In the genomic region with DNA sequence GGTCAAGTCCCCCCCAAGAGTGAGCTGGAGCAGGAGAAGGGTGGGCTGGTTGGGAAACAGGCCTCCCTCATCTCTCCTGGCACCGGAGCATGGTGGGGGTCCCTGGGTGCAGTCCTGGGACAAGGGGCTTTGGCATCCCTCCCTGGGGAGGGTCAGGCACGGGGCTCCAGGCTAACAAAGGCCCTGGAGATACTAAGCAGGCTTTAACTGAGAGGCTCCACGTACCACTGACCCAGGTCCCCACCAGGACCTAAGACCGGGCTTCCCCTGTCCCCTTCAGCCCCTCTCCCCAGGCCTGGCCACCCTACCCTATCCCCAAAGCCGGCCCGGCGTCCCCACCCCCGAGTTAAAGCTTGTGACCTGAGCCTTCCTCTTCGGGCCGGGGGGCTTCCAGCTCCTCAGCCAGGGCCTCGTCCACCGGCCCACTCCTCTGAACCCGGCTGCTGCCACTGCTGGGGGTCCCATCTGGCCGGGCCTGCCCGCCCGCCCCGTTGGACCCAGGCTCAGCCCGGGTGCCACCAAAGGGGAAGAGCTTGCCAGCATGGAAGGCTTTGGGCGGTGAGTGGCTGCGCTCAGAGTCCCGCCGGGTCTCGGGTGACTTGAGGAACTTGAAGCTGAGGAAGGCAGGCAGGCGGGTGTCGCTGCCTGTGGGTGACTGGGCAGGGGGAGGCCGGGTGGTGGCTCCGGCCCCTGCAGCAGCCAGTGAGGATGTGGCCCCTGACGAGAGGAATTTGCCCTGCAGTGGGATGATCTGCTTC, we compare ENCODE assay signal across 19 cellular contexts. TPM values are rescaled to one million over a fixed set of nuclear protein-coding genes. Genes with fewer than 3 reads are reported as not detected.
DNase-seq lines count a peak whose midpoint lies in the region; ATAC-seq, FAIRE-seq and TF ChIP-seq lines count a peak whose summit lies in the region.
"Had no signal": no experiment of that assay in that cellular context is flagged by ENCODE, and none has a peak within 500 bp of the region (broad histone marks: within the 10 kb centered on the region; RNA-seq: fewer than 3 reads in every experiment).

No MANE protein-coding gene starts in this region.

- in situ Hi-C loops in HepG2 (cut with HindIII; ENCODE audit: extremely low pct_ligation_motif_present, low pct_unique_long_range_greater_than_20kb), result no loop called here

- no peaks in the 10 kb centered on the region for H3K4me1 ChIP-seq in HepG2 (ENCODE audit: insufficient read depth, low read length)
- H3K4me1 ChIP-seq in right lobe of liver, result peaks cover 0 to 30% (median 10%) of the 10 kb centered on the region in 4 donors
- peaks cover 0 to 69% (median 24%) of the 10 kb centered on the region in 4 donors for H3K4me1 ChIP-seq in tibial nerve

- no peak for TF ChIP-seq RAD21 in HepG2 (CRISPR knock-in tag; IDR thresholded peaks at IDR 0.05)

- H3K36me3 ChIP-seq in HepG2 (replicated peaks in 1 of 2; ENCODE audit: control insufficient read depth in 1 of 2, insufficient read depth in 2 of 2, low read length in 2 of 2) (peaks cover 3 to 19% of the 10 kb centered on the region in 2 experiments; a peak in 2 of 5 replicates), right lobe of liver (peaks cover 0 to 12% (median 5%) of the 10 kb centered on the region in 4 donors), tibial nerve (peaks cover 0 to 74% (median 12%) of the 10 kb centered on the region in 3 donors)
- H3K36me3 ChIP-seq: uterus had no signal

- no peak overlapping the region for H3K27ac ChIP-seq in HepG2 (ENCODE audit: extremely low read length, insufficient read depth, low read length)
- no peak overlapping the region for H3K27ac ChIP-seq in right lobe of liver
- peak overlapping the region in 3 of 4 donors; percentile 45 to 84 (median 72) for H3K27ac ChIP-seq in tibial nerve
- H3K27ac ChIP-seq: epithelial cell of prostate, PC-9, uterus had no signal

- TF ChIP-seq EP300 in HepG2 (IDR thresholded peaks at IDR 0.05; ENCODE audit: low read depth in 2 of 2, low read length in 2 of 2), result no peak
- no peak for TF ChIP-seq EP300 in HepG2 (CRISPR knock-in tag; IDR thresholded peaks at IDR 0.05; ENCODE audit: borderline replicate concordance)
- TF ChIP-seq EP300 in tibial nerve (IDR thresholded peaks at IDR 0.05), result no peak

- CTCF ChIA-PET in HepG2 (lab: Yijun Ruan, JAX; ENCODE audit: low intra/inter-chr PET ratio, low total read pairs), result no interaction called here

- intact Hi-C loops in HepG2 (cut with micrococcal nuclease; ENCODE audit: unreplicated experiment), result no loop called here
- intact Hi-C loops in right lobe of liver (cut with DNase I), result no loop called here

- TF ChIP-seq POLR2A in HepG2 (IDR thresholded peaks at IDR 0.05; ENCODE audit: insufficient read depth in 1 of 2, low read depth in 2 of 2, low read length in 2 of 2), result no peak
- no peak for TF ChIP-seq POLR2A in right lobe of liver (IDR thresholded peaks at IDR 0.05)
- no peak for TF ChIP-seq POLR2A in tibial nerve (IDR thresholded peaks at IDR 0.05)

- no peaks in the 10 kb centered on the region for H3K79me2 ChIP-seq in HepG2 (ENCODE audit: insufficient read depth, low read length)

- H3K4me3 ChIP-seq in HepG2 (replicated peaks in 1 of 3; ENCODE audit: insufficient read depth in 1 of 3, low read depth in 2 of 3, low read length in 3 of 3) (no peak overlapping the region), right lobe of liver (no peak overlapping the region), tibial nerve (no peak overlapping the region)
- H3K4me3 ChIP-seq: PC-9, uterus had no signal

- TF ChIP-seq CTCF in HepG2 (CRISPR knock-in tag; IDR thresholded peaks at IDR 0.05) (no peak), right lobe of liver (IDR thresholded peaks at IDR 0.05) (no peak), tibial nerve (IDR thresholded peaks at IDR 0.05) (no peak)

- no peak overlapping the region for H2AFZ ChIP-seq in HepG2 (ENCODE audit: low read length)
- H2AFZ ChIP-seq: PC-9 had no signal

- H3K9ac ChIP-seq in HepG2 (ENCODE audit: insufficient read depth, low read depth, low read length), result no peak overlapping the region

- H3K4me2 ChIP-seq in HepG2 (ENCODE audit: low read depth, low read length), result no peak overlapping the region
- H3K4me2 ChIP-seq: PC-9 had no signal

- H3K27me3 ChIP-seq in HepG2 (ENCODE audit: control insufficient read depth in 1 of 2, insufficient read depth in 2 of 2, low read length in 2 of 2), result no peaks in the 10 kb centered on the region
- no peaks in the 10 kb centered on the region for H3K27me3 ChIP-seq in right lobe of liver
- no peaks in the 10 kb centered on the region for H3K27me3 ChIP-seq in tibial nerve

- no TSS peak for BruUV-seq in HepG2 (replicated peaks; lab: Mats Ljungman, UMichigan)

- POLR2A ChIA-PET in HepG2 (lab: Yijun Ruan, JAX), result interaction anchor here (1.0 kb wide), 1 partner anchor 8 kb away, joined by 5 read pairs; no protein-coding TSS in a partner anchor

- no peak for FAIRE-seq in HepG2 (lab: Jason Lieb, UNC)
- FAIRE-seq: keratinocyte had no signal

- H3K9me3 ChIP-seq in HepG2 (ENCODE audit: low read length) (no peaks in the 10 kb centered on the region), right lobe of liver (no peaks in the 10 kb centered on the region), tibial nerve (no peaks in the 10 kb centered on the region)
- H3K9me3 ChIP-seq: uterus had no signal

- WGBS in HepG2 (ENCODE audit: low lambda C conversion rate), result 95% methylated on average over 15 of the region's 28 CpGs
- no CpG with 5 or more reads among the region's 28 CpGs for WGBS in right lobe of liver (ENCODE audit: insufficient coverage, low coverage, low lambda C conversion rate, missing lambda C conversion rate)
- WGBS in tibial nerve, 2 donors, result 71 to 80% methylated on average over 13 to 23 of the region's 28 CpGs

- ATAC-seq in HepG2, result no peak
- no peak for ATAC-seq in right lobe of liver
- ATAC-seq in GM21360 (IDR thresholded peaks at IDR 0.05; ENCODE audit: unreplicated experiment), result no peak
- ATAC-seq: right cardiac atrium had no signal

- no peak for DNase-seq in HepG2 (ENCODE audit: low spot score)
- no peak for DNase-seq in right lobe of liver
- DNase-seq in tibial nerve (ENCODE audit: low spot score in 2 of 2), result no peak
- DNase-seq: activated CD4-positive, alpha-beta T cell treated with anti-CD3 and anti-CD28 coated beads for 48 hours; activated effector memory CD4-positive, alpha-beta T cell treated with Interleukin-2 at 50 U/mL for 16 hours; dermis blood vessel endothelial cell; foreskin fibroblast; hippocampal formation; KG1; MV-4-11; NCI-H187 treated with DMSO at 0.1 percent for 48 hours; NCI-H2227 treated with DMSO at 0.1 percent for 48 hours; NCI-H82; PC-9; uterus had no signal

- no peaks in the 10 kb centered on the region for H4K20me1 ChIP-seq in HepG2 (ENCODE audit: insufficient read depth, low read length)

RNA-seq across cellular contexts. Expression of a gene that starts 10.1 kb away (rescaled TPM):
- total RNA-seq in HepG2 (2016; rRNA removed; fragmentation: Illumina TruSeq; extraction: Trizol), result 0.79 and 1.8 TPM in 2 replicates
- total RNA-seq in HepG2 (2016; cell fraction: cytosol; rRNA removed; fragmentation: Illumina TruSeq; extraction: Trizol; ENCODE audit: low read depth), result 0.26 and 0.51 TPM in 2 replicates
- total RNA-seq in HepG2 (2016; cell fraction: insoluble cytoplasmic fraction; rRNA removed; fragmentation: Illumina TruSeq; extraction: Trizol), result 0.62 and 2.2 TPM in 2 replicates
- total RNA-seq in HepG2 (2016; cell fraction: membrane; rRNA removed; fragmentation: Illumina TruSeq; extraction: Trizol), result 0.69 and 0.87 TPM in 2 replicates
- 3.0 and 3.6 TPM in 2 replicates for total RNA-seq in HepG2 (2016; cell fraction: nucleus; rRNA removed; fragmentation: Illumina TruSeq; extraction: Trizol)
- polyA plus RNA-seq in HepG2 (2011; rRNA removed), result 3.5 and 5.1 TPM in 2 replicates
- polyA plus RNA-seq in HepG2 (2011; cell fraction: cytosol; rRNA removed), result 1.8 and 2.2 TPM in 2 replicates
- polyA plus RNA-seq in HepG2 (2011; cell fraction: nucleus; rRNA removed), result 27.1 and 30.5 TPM in 2 replicates
- polyA plus RNA-seq in HepG2 (2012), result 3.2 and 4.5 TPM in 2 replicates
- polyA plus RNA-seq in HepG2 (2016; cell fraction: cytosol; fragmentation: Illumina TruSeq; extraction: Trizol; ENCODE audit: low read depth), result 0.24 and 0.28 TPM in 2 replicates
- 0.87 and 1.1 TPM in 2 replicates for polyA plus RNA-seq in HepG2 (2016; cell fraction: insoluble cytoplasmic fraction; fragmentation: Illumina TruSeq; extraction: Trizol; ENCODE audit: low read depth)
- 0.37 and 0.50 TPM in 2 replicates for polyA plus RNA-seq in HepG2 (2016; cell fraction: membrane; fragmentation: Illumina TruSeq; extraction: Trizol; ENCODE audit: low read depth)
- 12.4 and 14.0 TPM in 2 replicates for polyA plus RNA-seq in HepG2 (2016; cell fraction: nucleus; fragmentation: Illumina TruSeq; extraction: Trizol; ENCODE audit: insufficient read depth, low read depth)
- 7.6 and 10.4 TPM in 2 replicates for polyA minus RNA-seq in HepG2 (2011; rRNA and poly(A)+ RNA removed; ENCODE audit: low replicate concordance)
- 3.0 TPM in 2 replicates for polyA minus RNA-seq in HepG2 (2011; cell fraction: cytosol; rRNA and poly(A)+ RNA removed)
- polyA minus RNA-seq in HepG2 (2011; cell fraction: nucleus; rRNA and poly(A)+ RNA removed), result 9.2 and 9.3 TPM in 2 replicates
- total RNA-seq in right lobe of liver, result 1 to 10 TPM; 5.0 to 8.8 (median 6.6) TPM
- total RNA-seq in tibial nerve, result 10 to 100 TPM; 10.7 to 23.1 (median 13.3) TPM

RNA-seq across cellular contexts. Expression of a gene that starts 12.8 kb away (rescaled TPM):
- 21.9 and 30.0 TPM in 2 replicates for total RNA-seq in HepG2 (2016; rRNA removed; fragmentation: Illumina TruSeq; extraction: Trizol)
- total RNA-seq in HepG2 (2016; cell fraction: cytosol; rRNA removed; fragmentation: Illumina TruSeq; extraction: Trizol; ENCODE audit: low read depth), result 7.6 and 7.7 TPM in 2 replicates
- total RNA-seq in HepG2 (2016; cell fraction: insoluble cytoplasmic fraction; rRNA removed; fragmentation: Illumina TruSeq; extraction: Trizol), result 20.5 and 30.8 TPM in 2 replicates
- total RNA-seq in HepG2 (2016; cell fraction: membrane; rRNA removed; fragmentation: Illumina TruSeq; extraction: Trizol), result 10.2 and 11.9 TPM in 2 replicates
- total RNA-seq in HepG2 (2016; cell fraction: nucleus; rRNA removed; fragmentation: Illumina TruSeq; extraction: Trizol), result 21.2 and 29.1 TPM in 2 replicates
- 17.5 and 19.4 TPM in 2 replicates for polyA plus RNA-seq in HepG2 (2011; rRNA removed)
- 12.8 and 16.0 TPM in 2 replicates for polyA plus RNA-seq in HepG2 (2011; cell fraction: cytosol; rRNA removed)
- 70.0 and 87.3 TPM in 2 replicates for polyA plus RNA-seq in HepG2 (2011; cell fraction: nucleus; rRNA removed)
- polyA plus RNA-seq in HepG2 (2012), result 18.4 and 23.1 TPM in 2 replicates
- polyA plus RNA-seq in HepG2 (2016; cell fraction: cytosol; fragmentation: Illumina TruSeq; extraction: Trizol; ENCODE audit: low read depth), result 2.2 and 2.4 TPM in 2 replicates
- polyA plus RNA-seq in HepG2 (2016; cell fraction: insoluble cytoplasmic fraction; fragmentation: Illumina TruSeq; extraction: Trizol; ENCODE audit: low read depth), result 28.4 and 29.4 TPM in 2 replicates
- 6.0 and 6.4 TPM in 2 replicates for polyA plus RNA-seq in HepG2 (2016; cell fraction: membrane; fragmentation: Illumina TruSeq; extraction: Trizol; ENCODE audit: low read depth)
- 98.3 and 114 TPM in 2 replicates for polyA plus RNA-seq in HepG2 (2016; cell fraction: nucleus; fragmentation: Illumina TruSeq; extraction: Trizol; ENCODE audit: insufficient read depth, low read depth)
- 24.6 and 34.1 TPM in 2 replicates for polyA minus RNA-seq in HepG2 (2011; rRNA and poly(A)+ RNA removed; ENCODE audit: low replicate concordance)
- polyA minus RNA-seq in HepG2 (2011; cell fraction: cytosol; rRNA and poly(A)+ RNA removed), result 13.8 and 14.8 TPM in 2 replicates
- 29.1 and 29.5 TPM in 2 replicates for polyA minus RNA-seq in HepG2 (2011; cell fraction: nucleus; rRNA and poly(A)+ RNA removed)
- 10 to 100 TPM; 10.3 to 23.6 (median 13.6) TPM for total RNA-seq in right lobe of liver
- 10 to 100 TPM; 15.9 to 59.4 (median 28.8) TPM for total RNA-seq in tibial nerve

RNA-seq across cellular contexts. Expression of a gene that starts 15.2 kb away (rescaled TPM):
- total RNA-seq in HepG2 (2016; rRNA removed; fragmentation: Illumina TruSeq; extraction: Trizol) (17.5 and 24.5 TPM in 2 replicates), right lobe of liver (10 to 100 TPM; 10.4 to 23.4 (median 14.1) TPM), tibial nerve (10 to 100 TPM in 1 of 4 donors, 1 to 10 TPM in 3; 5.7 to 14.7 (median 7.8) TPM)
- 25.4 and 29.1 TPM in 2 replicates for total RNA-seq in HepG2 (2016; cell fraction: cytosol; rRNA removed; fragmentation: Illumina TruSeq; extraction: Trizol; ENCODE audit: low read depth)
- total RNA-seq in HepG2 (2016; cell fraction: insoluble cytoplasmic fraction; rRNA removed; fragmentation: Illumina TruSeq; extraction: Trizol), result 15.9 and 21.5 TPM in 2 replicates
- total RNA-seq in HepG2 (2016; cell fraction: membrane; rRNA removed; fragmentation: Illumina TruSeq; extraction: Trizol), result 26.5 and 27.3 TPM in 2 replicates
- total RNA-seq in HepG2 (2016; cell fraction: nucleus; rRNA removed; fragmentation: Illumina TruSeq; extraction: Trizol), result 12.8 and 19.3 TPM in 2 replicates
- polyA plus RNA-seq in HepG2 (2011; rRNA removed), result 26.0 and 26.6 TPM in 2 replicates
- polyA plus RNA-seq in HepG2 (2011; cell fraction: cytosol; rRNA removed), result 26.2 and 28.7 TPM in 2 replicates
- 28.5 and 30.3 TPM in 2 replicates for polyA plus RNA-seq in HepG2 (2011; cell fraction: nucleus; rRNA removed)
- 23.7 and 24.8 TPM in 2 replicates for polyA plus RNA-seq in HepG2 (2012)
- polyA plus RNA-seq in HepG2 (2016; cell fraction: cytosol; fragmentation: Illumina TruSeq; extraction: Trizol; ENCODE audit: low read depth), result 60.1 and 61.7 TPM in 2 replicates
- polyA plus RNA-seq in HepG2 (2016; cell fraction: insoluble cytoplasmic fraction; fragmentation: Illumina TruSeq; extraction: Trizol; ENCODE audit: low read depth), result 37.0 and 42.5 TPM in 2 replicates
- 48.4 and 51.3 TPM in 2 replicates for polyA plus RNA-seq in HepG2 (2016; cell fraction: membrane; fragmentation: Illumina TruSeq; extraction: Trizol; ENCODE audit: low read depth)
- polyA plus RNA-seq in HepG2 (2016; cell fraction: nucleus; fragmentation: Illumina TruSeq; extraction: Trizol; ENCODE audit: insufficient read depth, low read depth), result 41.0 and 47.5 TPM in 2 replicates
- 10.1 and 17.7 TPM in 2 replicates for polyA minus RNA-seq in HepG2 (2011; rRNA and poly(A)+ RNA removed; ENCODE audit: low replicate concordance)
- polyA minus RNA-seq in HepG2 (2011; cell fraction: cytosol; rRNA and poly(A)+ RNA removed), result 6.3 and 6.9 TPM in 2 replicates
- 7.2 and 10.8 TPM in 2 replicates for polyA minus RNA-seq in HepG2 (2011; cell fraction: nucleus; rRNA and poly(A)+ RNA removed)

RNA-seq across cellular contexts. Expression of a gene that starts 18.9 kb away (rescaled TPM):
- total RNA-seq in HepG2 (2016; rRNA removed; fragmentation: Illumina TruSeq; extraction: Trizol) (77.3 and 93.6 TPM in 2 replicates), right lobe of liver (100 to 1,000 TPM in 4 of 6 experiments, 10 to 100 TPM in 2; 63.5 to 363 (median 122) TPM), tibial nerve (100 to 1,000 TPM; 143 to 187 (median 175) TPM)
- 45.1 and 52.9 TPM in 2 replicates for total RNA-seq in HepG2 (2016; cell fraction: cytosol; rRNA removed; fragmentation: Illumina TruSeq; extraction: Trizol; ENCODE audit: low read depth)
- 85.6 and 107 TPM in 2 replicates for total RNA-seq in HepG2 (2016; cell fraction: insoluble cytoplasmic fraction; rRNA removed; fragmentation: Illumina TruSeq; extraction: Trizol)
- 66.3 and 68.2 TPM in 2 replicates for total RNA-seq in HepG2 (2016; cell fraction: membrane; rRNA removed; fragmentation: Illumina TruSeq; extraction: Trizol)
- 30.0 and 33.9 TPM in 2 replicates for total RNA-seq in HepG2 (2016; cell fraction: nucleus; rRNA removed; fragmentation: Illumina TruSeq; extraction: Trizol)
- polyA plus RNA-seq in HepG2 (2011; rRNA removed), result 67.7 and 74.0 TPM in 2 replicates
- 58.9 and 74.9 TPM in 2 replicates for polyA plus RNA-seq in HepG2 (2011; cell fraction: cytosol; rRNA removed)
- 20.3 and 25.7 TPM in 2 replicates for polyA plus RNA-seq in HepG2 (2011; cell fraction: nucleus; rRNA removed)
- 44.9 and 52.3 TPM in 2 replicates for polyA plus RNA-seq in HepG2 (2012)
- 56.0 and 60.4 TPM in 2 replicates for polyA plus RNA-seq in HepG2 (2016; cell fraction: cytosol; fragmentation: Illumina TruSeq; extraction: Trizol; ENCODE audit: low read depth)
- 143 and 167 TPM in 2 replicates for polyA plus RNA-seq in HepG2 (2016; cell fraction: insoluble cytoplasmic fraction; fragmentation: Illumina TruSeq; extraction: Trizol; ENCODE audit: low read depth)
- 87.6 and 88.1 TPM in 2 replicates for polyA plus RNA-seq in HepG2 (2016; cell fraction: membrane; fragmentation: Illumina TruSeq; extraction: Trizol; ENCODE audit: low read depth)
- 83.1 and 91.2 TPM in 2 replicates for polyA plus RNA-seq in HepG2 (2016; cell fraction: nucleus; fragmentation: Illumina TruSeq; extraction: Trizol; ENCODE audit: insufficient read depth, low read depth)
- polyA minus RNA-seq in HepG2 (2011; rRNA and poly(A)+ RNA removed; ENCODE audit: low replicate concordance), result 18.5 and 37.3 TPM in 2 replicates
- polyA minus RNA-seq in HepG2 (2011; cell fraction: cytosol; rRNA and poly(A)+ RNA removed), result 16.2 and 18.6 TPM in 2 replicates
- 3.0 and 5.1 TPM in 2 replicates for polyA minus RNA-seq in HepG2 (2011; cell fraction: nucleus; rRNA and poly(A)+ RNA removed)

RNA-seq across cellular contexts. Expression of a gene that starts 21.3 kb away (rescaled TPM):
- total RNA-seq in HepG2 (2016; rRNA removed; fragmentation: Illumina TruSeq; extraction: Trizol), result 5.6 and 7.2 TPM in 2 replicates
- 8.5 and 10.5 TPM in 2 replicates for total RNA-seq in HepG2 (2016; cell fraction: cytosol; rRNA removed; fragmentation: Illumina TruSeq; extraction: Trizol; ENCODE audit: low read depth)
- 4.8 and 6.5 TPM in 2 replicates for total RNA-seq in HepG2 (2016; cell fraction: insoluble cytoplasmic fraction; rRNA removed; fragmentation: Illumina TruSeq; extraction: Trizol)
- total RNA-seq in HepG2 (2016; cell fraction: membrane; rRNA removed; fragmentation: Illumina TruSeq; extraction: Trizol), result 17.7 and 20.6 TPM in 2 replicates
- total RNA-seq in HepG2 (2016; cell fraction: nucleus; rRNA removed; fragmentation: Illumina TruSeq; extraction: Trizol), result 2.8 and 3.3 TPM in 2 replicates
- polyA plus RNA-seq in HepG2 (2011; rRNA removed), result 6.3 and 9.9 TPM in 2 replicates
- 8.3 and 14.2 TPM in 2 replicates for polyA plus RNA-seq in HepG2 (2011; cell fraction: cytosol; rRNA removed)
- polyA plus RNA-seq in HepG2 (2011; cell fraction: nucleus; rRNA removed), result 8.7 and 9.0 TPM in 2 replicates
- 5.9 and 7.7 TPM in 2 replicates for polyA plus RNA-seq in HepG2 (2012)
- polyA plus RNA-seq in HepG2 (2016; cell fraction: cytosol; fragmentation: Illumina TruSeq; extraction: Trizol; ENCODE audit: low read depth), result 15.3 and 17.8 TPM in 2 replicates
- polyA plus RNA-seq in HepG2 (2016; cell fraction: insoluble cytoplasmic fraction; fragmentation: Illumina TruSeq; extraction: Trizol; ENCODE audit: low read depth), result 7.9 and 9.0 TPM in 2 replicates
- 23.3 and 24.4 TPM in 2 replicates for polyA plus RNA-seq in HepG2 (2016; cell fraction: membrane; fragmentation: Illumina TruSeq; extraction: Trizol; ENCODE audit: low read depth)
- 6.1 and 8.3 TPM in 2 replicates for polyA plus RNA-seq in HepG2 (2016; cell fraction: nucleus; fragmentation: Illumina TruSeq; extraction: Trizol; ENCODE audit: insufficient read depth, low read depth)
- 4.2 and 22.1 TPM in 2 replicates for polyA minus RNA-seq in HepG2 (2011; rRNA and poly(A)+ RNA removed; ENCODE audit: low replicate concordance)
- polyA minus RNA-seq in HepG2 (2011; cell fraction: cytosol; rRNA and poly(A)+ RNA removed), result 9.0 and 9.2 TPM in 2 replicates
- polyA minus RNA-seq in HepG2 (2011; cell fraction: nucleus; rRNA and poly(A)+ RNA removed), result 4.6 and 6.1 TPM in 2 replicates
- total RNA-seq in right lobe of liver, result 10 to 100 TPM in 5 of 6 experiments, 1 to 10 TPM in 1; 8.3 to 27.3 (median 15.8) TPM
- total RNA-seq in tibial nerve, result 10 to 100 TPM; 15.7 to 22.9 (median 19.9) TPM

Comparison
In these comparisons a context has a peak if more than half of its experiments do, and no peak if none do; other contexts are left out.
1. H3K27ac ChIP-seq: peak in tibial nerve (3 of 4); none in HepG2 (single experiment) and right lobe of liver (0 of 3).